In genomic region chr11:59171508-59172322, GRCh38 we compare ENCODE assay signal across 8 cellular contexts. TPM values are rescaled to one million over a fixed set of nuclear protein-coding genes. Genes with fewer than 3 reads are reported as not detected.
DNase-seq lines count a peak whose midpoint lies in the region; ATAC-seq, FAIRE-seq and TF ChIP-seq lines count a peak whose summit lies in the region.

Gene DTX4 (plus strand): TSS chr11:59172132. CDS start chr11:59172596, 464 bp downstream.

- DNase-seq in GM18507 (ENCODE audit: extremely low spot score, insufficient read length, low read depth) (peak; percentile 67), NCI-H1930 (lab: John Stamatoyannopoulos, UW) (peak; percentile 94 to 96), UCSD-AML1 (lab: John Stamatoyannopoulos, UW; ENCODE audit: unreplicated experiment) (peak; percentile 84), brain pericyte (ENCODE audit: low read depth, low spot score) (peak; percentile 60)

- TF ChIP-seq CTCF in 22Rv1 (IDR thresholded peaks at IDR 0.05) = peak; percentile 96

- H3K9ac ChIP-seq in iPS-18a (ENCODE audit: low read length) = peak within 1 kb of the TSS; percentile 94
- peak within 1 kb of the TSS; percentile 81 for H3K9ac ChIP-seq in skeletal muscle satellite cell (ENCODE audit: low read depth, low read length)

- peak; percentile 94 for FAIRE-seq in GM18507 (lab: Jason Lieb, UNC)

- H3K4me2 ChIP-seq in skeletal muscle satellite cell (ENCODE audit: low read length) = peak within 1 kb of the TSS; percentile 100

- H3K36me3 ChIP-seq in iPS-18a (ENCODE audit: control insufficient read depth, low read depth, low read length) (no peaks in the 10 kb centered on the region), skeletal muscle satellite cell (ENCODE audit: insufficient read depth, low read length) (no peaks in the 10 kb centered on the region)

- H3K9me3 ChIP-seq in iPS-18a (ENCODE audit: control insufficient read depth, low read depth, low read length) (no peaks in the 10 kb centered on the region), skeletal muscle satellite cell (replicated peaks; ENCODE audit: low read length) (no peaks in the 10 kb centered on the region)

- ATAC-seq in HG02973 (IDR thresholded peaks at IDR 0.05; ENCODE audit: unreplicated experiment) = peak; percentile 81

- peak within 1 kb of the TSS; percentile 95 for H3K4me3 ChIP-seq in iPS-18a (ENCODE audit: low read length)
- peak within 1 kb of the TSS; percentile 84 for H3K4me3 ChIP-seq in skeletal muscle satellite cell (ENCODE audit: low read length)

- H3K27me3 ChIP-seq in iPS-18a (ENCODE audit: control insufficient read depth, insufficient read depth, low read length) = no peaks in the 10 kb centered on the region
- peaks cover 29% of the 10 kb centered on the region for H3K27me3 ChIP-seq in skeletal muscle satellite cell (ENCODE audit: control insufficient read depth, insufficient read depth, low read length)

- H3K27ac ChIP-seq in 22Rv1 = no peak within 1 kb of the TSS
- H3K27ac ChIP-seq in iPS-18a (ENCODE audit: low read length) = peak within 1 kb of the TSS; percentile 98

- H3K4me1 ChIP-seq in iPS-18a (ENCODE audit: control insufficient read depth, low read depth, low read length) (peaks cover 8% of the 10 kb centered on the region), skeletal muscle satellite cell (ENCODE audit: control insufficient read depth, insufficient read depth, low read length) (peaks cover 28% of the 10 kb centered on the region)

RNA-seq across cellular contexts. Expression of gene DTX4, which starts in this region (rescaled TPM):
- total RNA-seq in skeletal muscle satellite cell (2012; rRNA removed) = under 0.01 and 0.87 TPM in 2 replicates
